Comparison of ENCODE assay signal across 19 cellular contexts in the genomic region with DNA sequence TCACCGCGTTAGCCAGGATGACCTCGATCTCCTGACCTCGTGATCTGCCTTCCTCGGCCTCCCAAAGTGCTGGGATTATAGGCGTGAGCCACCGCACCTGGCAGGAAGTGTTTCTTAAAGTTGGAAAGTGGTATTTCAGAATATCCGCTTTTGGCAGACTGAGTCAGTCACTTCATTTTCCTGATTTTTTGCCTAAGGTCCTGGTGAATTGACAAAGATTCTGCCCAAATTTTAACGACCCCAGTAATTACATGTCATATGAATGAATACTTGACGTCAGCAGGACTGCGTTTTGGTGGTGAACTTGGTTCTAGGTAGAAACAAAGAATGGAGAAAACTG. TPM values are rescaled to one million over a fixed set of nuclear protein-coding genes. Genes with fewer than 3 reads are reported as not detected.
DNase-seq lines count a peak whose midpoint lies in the region; ATAC-seq and TF ChIP-seq lines count a peak whose summit lies in the region.
"Had no signal": no experiment of that assay in that cellular context is flagged by ENCODE, and none has a peak within 500 bp of the region (broad histone marks: within the 10 kb centered on the region; RNA-seq: fewer than 3 reads in every experiment).

No MANE protein-coding gene starts in this region.

- TF ChIP-seq EP300 in esophagus muscularis mucosa (IDR thresholded peaks at IDR 0.05) = no peak

- ATAC-seq in Right ventricle myocardium inferior = no peak
- ATAC-seq in activated CD8-positive, alpha-beta memory T cell treated with anti-CD3 and anti-CD28 coated beads, Interleukin-2, amount 10 ng/mL, durations not matched to agents 7 days and 5 days = no peak
- ATAC-seq: naive thymus-derived CD8-positive, alpha-beta T cell; stimulated activated memory B cell treated with anti-CD40 and anti-IgM and Interleukin-4, amounts not matched to agents 10 μg/mL and 1 μg/mL and 100 μg/mL, for 72 hours had no signal

- H3K9me3 ChIP-seq in left ventricle myocardium inferior (replicated peaks) (no peaks in the 10 kb centered on the region), esophagus muscularis mucosa (no peaks in the 10 kb centered on the region), neutrophil (no peaks in the 10 kb centered on the region)

- H3K4me3 ChIP-seq in left ventricle myocardium inferior = peak overlapping the region; percentile 36
- H3K4me3 ChIP-seq in esophagus muscularis mucosa = peak overlapping the region in 3 of 4 donors; percentile 1 to 29 (median 19)
- no peak overlapping the region for H3K4me3 ChIP-seq in neutrophil (ENCODE audit: low read depth in 1 of 2, low read length in 1 of 2)

- CTCF ChIA-PET in activated CD8-positive, alpha-beta memory T cell treated with anti-CD3 and anti-CD28 coated beads, Interleukin-2, amount 10 ng/mL, durations not matched to agents 7 days and 5 days (lab: Charles Lee) = no interaction called here

- peaks cover 32% of the 10 kb centered on the region for H3K4me1 ChIP-seq in left ventricle myocardium inferior
- peaks cover 9 to 38% (median 28%) of the 10 kb centered on the region in 4 donors for H3K4me1 ChIP-seq in esophagus muscularis mucosa
- H3K4me1 ChIP-seq in neutrophil (ENCODE audit: control insufficient read depth in 1 of 2, insufficient read depth in 1 of 2, low read depth in 1 of 2, low read length in 1 of 2) = peaks cover 15 to 23% of the 10 kb centered on the region in 2 experiments

- TF ChIP-seq POLR2A in esophagus muscularis mucosa (IDR thresholded peaks at IDR 0.05; ENCODE audit: low read depth) = no peak

- H3K4me1 Mint-ChIP-seq in activated CD8-positive, alpha-beta memory T cell treated with anti-CD3 and anti-CD28 coated beads, Interleukin-2, amount 10 ng/mL, durations not matched to agents 7 days and 5 days = peaks cover 28% of the 10 kb centered on the region
- peaks cover 18% of the 10 kb centered on the region for H3K4me1 Mint-ChIP-seq in activated naive CD8-positive, alpha-beta T cell treated with anti-CD3 and anti-CD28 coated beads for 36 hours

- DNase-seq in left ventricle myocardium inferior (no peak), Right ventricle myocardium inferior (ENCODE audit: missing footprints) (no peak), esophagus muscularis mucosa (ENCODE audit: extremely low spot score) (no peak), NCI-H524 treated with DMSO at 0.1 percent for 48 hours (lab: John Stamatoyannopoulos, UW) (no peak)
- no peak for DNase-seq in activated CD8-positive, alpha-beta memory T cell treated with anti-CD3 and anti-CD28 coated beads, Interleukin-2, amount 10 ng/mL, durations not matched to agents 7 days and 5 days
- DNase-seq in central memory CD4-positive, alpha-beta T cell = no peak
- no peak for DNase-seq in activated naive CD8-positive, alpha-beta T cell treated with anti-CD3 and anti-CD28 coated beads for 36 hours
- DNase-seq: activated CD4-positive, alpha-beta memory T cell treated with anti-CD3 and anti-CD28 coated beads, Interleukin-2, amount 10 ng/mL, durations not matched to agents 7 days and 5 days; caudate nucleus; CD4-positive, alpha-beta memory T cell; effector CD4-positive, alpha-beta T cell; naive thymus-derived CD8-positive, alpha-beta T cell; NCI-H1436; T-helper 1 cell; WERI-Rb-1 had no signal

- peaks cover 31% of the 10 kb centered on the region for H3K36me3 Mint-ChIP-seq in activated CD8-positive, alpha-beta memory T cell treated with anti-CD3 and anti-CD28 coated beads, Interleukin-2, amount 10 ng/mL, durations not matched to agents 7 days and 5 days
- peaks cover 50% of the 10 kb centered on the region for H3K36me3 Mint-ChIP-seq in activated naive CD8-positive, alpha-beta T cell treated with anti-CD3 and anti-CD28 coated beads for 36 hours

- H3K36me3 ChIP-seq in left ventricle myocardium inferior (peaks cover 24% of the 10 kb centered on the region), esophagus muscularis mucosa (peaks cover 16 to 40% (median 23%) of the 10 kb centered on the region in 4 donors), neutrophil (peaks cover 21% of the 10 kb centered on the region)

- no peaks in the 10 kb centered on the region for H3K9me3 Mint-ChIP-seq in activated CD8-positive, alpha-beta memory T cell treated with anti-CD3 and anti-CD28 coated beads, Interleukin-2, amount 10 ng/mL, durations not matched to agents 7 days and 5 days (ENCODE audit: low read depth)
- no peaks in the 10 kb centered on the region for H3K9me3 Mint-ChIP-seq in activated naive CD8-positive, alpha-beta T cell treated with anti-CD3 and anti-CD28 coated beads for 36 hours
- H3K9me3 Mint-ChIP-seq: activated CD4-positive, alpha-beta memory T cell treated with anti-CD3 and anti-CD28 coated beads, Interleukin-2, amount 10 ng/mL, durations not matched to agents 7 days and 5 days; CD4-positive, alpha-beta memory T cell; naive thymus-derived CD8-positive, alpha-beta T cell; stimulated activated memory B cell treated with anti-CD40 and anti-IgM and Interleukin-4, amounts not matched to agents 10 μg/mL and 1 μg/mL and 100 μg/mL, for 72 hours; type B pancreatic cell had no signal

- H3K27ac ChIP-seq in left ventricle myocardium inferior (replicated peaks) (peak overlapping the region; percentile 62), esophagus muscularis mucosa (replicated peaks in 1 of 4) (peak overlapping the region; percentile 54 to 71 (median 60)), neutrophil (peak overlapping the region; percentile 49)
- H3K27ac ChIP-seq: WERI-Rb-1 had no signal

- H3K4me3 Mint-ChIP-seq in activated CD8-positive, alpha-beta memory T cell treated with anti-CD3 and anti-CD28 coated beads, Interleukin-2, amount 10 ng/mL, durations not matched to agents 7 days and 5 days = no peak overlapping the region
- H3K4me3 Mint-ChIP-seq in activated naive CD8-positive, alpha-beta T cell treated with anti-CD3 and anti-CD28 coated beads for 36 hours = no peak overlapping the region
- H3K4me3 Mint-ChIP-seq: activated CD4-positive, alpha-beta memory T cell treated with anti-CD3 and anti-CD28 coated beads, Interleukin-2, amount 10 ng/mL, durations not matched to agents 7 days and 5 days; CD4-positive, alpha-beta memory T cell; naive thymus-derived CD8-positive, alpha-beta T cell; stimulated activated memory B cell treated with anti-CD40 and anti-IgM and Interleukin-4, amounts not matched to agents 10 μg/mL and 1 μg/mL and 100 μg/mL, for 72 hours; type B pancreatic cell had no signal

- no peaks in the 10 kb centered on the region for H3K27me3 Mint-ChIP-seq in activated CD8-positive, alpha-beta memory T cell treated with anti-CD3 and anti-CD28 coated beads, Interleukin-2, amount 10 ng/mL, durations not matched to agents 7 days and 5 days
- no peaks in the 10 kb centered on the region for H3K27me3 Mint-ChIP-seq in activated naive CD8-positive, alpha-beta T cell treated with anti-CD3 and anti-CD28 coated beads for 36 hours
- H3K27me3 Mint-ChIP-seq: activated CD4-positive, alpha-beta memory T cell treated with anti-CD3 and anti-CD28 coated beads, Interleukin-2, amount 10 ng/mL, durations not matched to agents 7 days and 5 days; CD4-positive, alpha-beta memory T cell; naive thymus-derived CD8-positive, alpha-beta T cell; progenitor cell of endocrine pancreas; stimulated activated memory B cell treated with anti-CD40 and anti-IgM and Interleukin-4, amounts not matched to agents 10 μg/mL and 1 μg/mL and 100 μg/mL, for 72 hours; type B pancreatic cell had no signal

- no peak for TF ChIP-seq CTCF in left ventricle myocardium inferior (IDR thresholded peaks at IDR 0.05; ENCODE audit: borderline replicate concordance)
- TF ChIP-seq CTCF in esophagus muscularis mucosa (IDR thresholded peaks at IDR 0.05) = no peak
- TF ChIP-seq CTCF in neutrophil (IDR thresholded peaks at IDR 0.05) = no peak

- 74% methylated on average over 11 of the region's 11 CpGs for WGBS in esophagus muscularis mucosa

- no peak overlapping the region for H3K27ac Mint-ChIP-seq in activated CD8-positive, alpha-beta memory T cell treated with anti-CD3 and anti-CD28 coated beads, Interleukin-2, amount 10 ng/mL, durations not matched to agents 7 days and 5 days
- no peak overlapping the region for H3K27ac Mint-ChIP-seq in activated naive CD8-positive, alpha-beta T cell treated with anti-CD3 and anti-CD28 coated beads for 36 hours
- H3K27ac Mint-ChIP-seq: activated CD4-positive, alpha-beta memory T cell treated with anti-CD3 and anti-CD28 coated beads, Interleukin-2, amount 10 ng/mL, durations not matched to agents 7 days and 5 days; CD4-positive, alpha-beta memory T cell; progenitor cell of endocrine pancreas; stimulated activated memory B cell treated with anti-CD40 and anti-IgM and Interleukin-4, amounts not matched to agents 10 μg/mL and 1 μg/mL and 100 μg/mL, for 72 hours; type B pancreatic cell had no signal

- H3K27me3 ChIP-seq in left ventricle myocardium inferior (ENCODE audit: low read depth) (no peaks in the 10 kb centered on the region), esophagus muscularis mucosa (no peaks in the 10 kb centered on the region), neutrophil (no peaks in the 10 kb centered on the region)

- intact Hi-C loops in left ventricle myocardium inferior (cut with micrococcal nuclease) (no loop called here), Right ventricle myocardium inferior (cut with DNase I) (no loop called here), esophagus muscularis mucosa (cut with DNase I) (loop anchor here (5.0 kb wide), 1 partner anchor 43 kb away; a partner anchor contains a TSS)

RNA-seq across cellular contexts. Expression of a gene that starts 4.5 kb away (rescaled TPM):
- 8.1 TPM for total RNA-seq in left ventricle myocardium inferior
- total RNA-seq in Right ventricle myocardium inferior = 7.9 TPM
- total RNA-seq in esophagus muscularis mucosa = 1 to 10 TPM; 3.1 to 7.6 (median 4.7) TPM
- 100 to 1,000 TPM in 1 of 2 experiments, 10 to 100 TPM in 1; 84.3 to 102 TPM for total RNA-seq in activated CD8-positive, alpha-beta memory T cell treated with anti-CD3 and anti-CD28 coated beads, Interleukin-2, amount 10 ng/mL, durations not matched to agents 7 days and 5 days
- total RNA-seq in activated naive CD8-positive, alpha-beta T cell treated with anti-CD3 and anti-CD28 coated beads for 36 hours = 10 to 100 TPM; 84.1 to 86.7 TPM

RNA-seq across cellular contexts. Expression of a gene that starts 41.4 kb away (rescaled TPM):
- 103 TPM for total RNA-seq in left ventricle myocardium inferior
- total RNA-seq in Right ventricle myocardium inferior = 96.9 TPM
- total RNA-seq in esophagus muscularis mucosa = 100 to 1,000 TPM in 3 of 4 donors, 10 to 100 TPM in 1; 83.3 to 156 (median 104) TPM
- total RNA-seq in activated CD8-positive, alpha-beta memory T cell treated with anti-CD3 and anti-CD28 coated beads, Interleukin-2, amount 10 ng/mL, durations not matched to agents 7 days and 5 days = 10 to 100 TPM; 46.0 to 53.0 TPM
- 10 to 100 TPM; 36.7 to 36.9 TPM for total RNA-seq in activated naive CD8-positive, alpha-beta T cell treated with anti-CD3 and anti-CD28 coated beads for 36 hours

Comparison
In these comparisons a context has a peak if more than half of its experiments do, and no peak if none do; other contexts are left out.
1. H3K4me3 ChIP-seq: peak in left ventricle myocardium inferior (single experiment) and esophagus muscularis mucosa (3 of 4); none in neutrophil (0 of 2).
2. Peak in every context shown above with its lines, with median percentiles within 50 percentile points of each other: H3K27ac ChIP-seq.